14 cellular contexts compared by ENCODE assay signal in the genomic region with DNA sequence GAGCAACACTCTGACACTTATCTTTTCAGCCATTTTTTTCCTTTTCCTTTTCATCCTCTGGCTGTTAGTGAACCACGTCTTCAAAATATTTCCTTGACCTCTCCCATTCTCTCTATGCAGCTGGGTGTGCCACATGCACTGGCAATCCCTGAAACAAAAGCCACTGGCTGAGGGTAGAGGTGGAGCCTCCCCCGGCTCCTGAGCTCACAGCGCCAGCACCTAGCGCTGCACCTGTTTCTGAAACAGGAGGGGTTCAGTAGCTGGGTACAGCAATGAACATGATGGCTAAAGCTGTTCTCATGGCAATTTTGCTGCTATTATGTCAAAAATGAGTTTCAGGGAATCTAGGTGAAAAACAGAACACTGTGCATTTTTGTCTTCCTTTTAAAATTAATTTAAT.
"Had no signal": no experiment of that assay in that cellular context is flagged by ENCODE, and none has a peak within 500 bp of the region (broad histone marks: within the 10 kb centered on the region; RNA-seq: fewer than 3 reads in every experiment).

No MANE protein-coding gene starts in this region.

- H3K9me3 ChIP-seq: psoas muscle, sigmoid colon, thoracic aorta, tibial nerve, upper lobe of left lung had no signal

- H3K36me3 ChIP-seq: sigmoid colon, thoracic aorta, tibial nerve, upper lobe of left lung had no signal

- ATAC-seq: effector memory CD8-positive, alpha-beta T cell; left lobe of liver; natural killer cell; psoas muscle; stimulated activated naive B cell treated with anti-CD40 and anti-IgM and Interleukin-4, amounts not matched to agents 10 μg/mL and 1 μg/mL and 100 μg/mL, for 72 hours had no signal

- H3K27me3 ChIP-seq: sigmoid colon, tibial nerve, upper lobe of left lung had no signal

- H3K4me3 ChIP-seq: lung, psoas muscle, sigmoid colon, thoracic aorta, tibial nerve, upper lobe of left lung had no signal

- H3K27ac ChIP-seq: psoas muscle, sigmoid colon, thoracic aorta, tibial nerve, upper lobe of left lung had no signal

- DNase-seq: cortex of kidney; effector memory CD8-positive, alpha-beta T cell; erythroblast; natural killer cell; psoas muscle; right cardiac atrium; sigmoid colon; stimulated activated CD4-positive, alpha-beta T cell treated with anti-CD3 and anti-CD28 coated beads, Interleukin-4, amount 100 ng/mL, for 4 hours; stimulated activated naive B cell treated with anti-CD40 and anti-IgM and Interleukin-4, amounts not matched to agents 10 μg/mL and 1 μg/mL and 100 μg/mL, for 72 hours had no signal
